10 cellular contexts compared by ENCODE assay signal in genomic region chr5:138724470-138725146, GRCh38. TPM values are rescaled to one million over a fixed set of nuclear protein-coding genes. Genes with fewer than 3 reads are reported as not detected.
A peak's percentile ranks its signal among the peaks of the same experiment; 100 is the strongest.
DNase-seq lines count a peak whose midpoint lies in the region; ATAC-seq and TF ChIP-seq lines count a peak whose summit lies in the region.
"Had no signal": no experiment of that assay in that cellular context is flagged by ENCODE, and none has a peak within 500 bp of the region (broad histone marks: within the 10 kb centered on the region; RNA-seq: fewer than 3 reads in every experiment).

No MANE protein-coding gene starts in this region.

- H3K4me1 Mint-ChIP-seq in activated CD8-positive, alpha-beta T cell treated with anti-CD3 and anti-CD28 coated beads for 36 hours (ENCODE audit: low read depth) = peaks cover 19% of the 10 kb centered on the region

- no peak for ATAC-seq in IMR-90 (ENCODE audit: low read depth)
- ATAC-seq in right cardiac atrium = peak; percentile 52 to 62
- no peak for ATAC-seq in HG02852 (IDR thresholded peaks at IDR 0.05; ENCODE audit: unreplicated experiment)
- ATAC-seq in activated CD8-positive, alpha-beta T cell treated with anti-CD3 and anti-CD28 coated beads for 36 hours = no peak
- no peak for ATAC-seq in HG03135 (IDR thresholded peaks at IDR 0.05; ENCODE audit: unreplicated experiment)

- H3K4ac ChIP-seq in IMR-90 (ENCODE audit: low read depth, low read length) = no peak overlapping the region

- H2BK120ac ChIP-seq in IMR-90 (ENCODE audit: low read depth, low read length) = no peak overlapping the region

- H3K14ac ChIP-seq in IMR-90 (replicated peaks; ENCODE audit: low read depth, low read length) = no peak overlapping the region

- no peak overlapping the region for H3K9ac ChIP-seq in IMR-90 (ENCODE audit: low read depth, low read length)
- no peak overlapping the region for H3K9ac ChIP-seq in stomach smooth muscle (ENCODE audit: low read length in 2 of 2)

- no peak overlapping the region for H2BK20ac ChIP-seq in IMR-90 (ENCODE audit: low read depth, low read length)

- no peaks in the 10 kb centered on the region for H3K4me1 ChIP-seq in IMR-90 (ENCODE audit: control insufficient read depth, insufficient read depth, low read length)
- H3K4me1 ChIP-seq in right cardiac atrium (ENCODE audit: control insufficient read depth, insufficient read depth, low read length) = peaks cover 6% of the 10 kb centered on the region
- peaks cover 23% of the 10 kb centered on the region for H3K4me1 ChIP-seq in stomach smooth muscle (ENCODE audit: control insufficient read depth, insufficient read depth, low read length)

- H3K27ac Mint-ChIP-seq in activated CD8-positive, alpha-beta T cell treated with anti-CD3 and anti-CD28 coated beads for 36 hours = no peak overlapping the region
- H3K27ac Mint-ChIP-seq: naive B cell had no signal

- in situ Hi-C loops in IMR-90 (cut with MboI; ENCODE audit: low sequenced_read_pairs) (no loop called here), ACHN (cut with HindIII; ENCODE audit: low pct_ligation_motif_present, low pct_unique_long_range_greater_than_20kb, low sequenced_read_pairs) (no loop called here)

- H3K79me1 ChIP-seq in IMR-90 (ENCODE audit: low read depth in 1 of 2, low read length in 2 of 2) = no peaks in the 10 kb centered on the region

- H3K23ac ChIP-seq in IMR-90 (ENCODE audit: low read depth, low read length) = no peak overlapping the region

- no peaks in the 10 kb centered on the region for H4K20me1 ChIP-seq in IMR-90 (ENCODE audit: insufficient read depth, low read length)

- no CpG with 5 or more reads among the region's 5 CpGs for WGBS in IMR-90 (ENCODE audit: extremely low coverage in 2 of 2, insufficient read length in 1 of 2), 2 experiments
- 74% methylated on average over 5 of the region's 5 CpGs for WGBS in right cardiac atrium

- intact Hi-C loops in IMR-90 (cut with micrococcal nuclease) (no loop called here), right cardiac atrium (cut with DNase I) (no loop called here)
- intact Hi-C loops in activated CD8-positive, alpha-beta T cell treated with anti-CD3 and anti-CD28 coated beads for 36 hours (cut with micrococcal nuclease) = no loop called here

- no peaks in the 10 kb centered on the region for H3K9me1 ChIP-seq in IMR-90 (ENCODE audit: insufficient read depth, low read length)

- TF ChIP-seq RAD21 in IMR-90 (IDR thresholded peaks at IDR 0.05; ENCODE audit: low read length) = no peak

- H3K27me3 Mint-ChIP-seq in activated CD8-positive, alpha-beta T cell treated with anti-CD3 and anti-CD28 coated beads for 36 hours = peaks cover 41% of the 10 kb centered on the region

- no peak overlapping the region for H3K4me3 Mint-ChIP-seq in activated CD8-positive, alpha-beta T cell treated with anti-CD3 and anti-CD28 coated beads for 36 hours
- H3K4me3 Mint-ChIP-seq: naive B cell had no signal

- TF ChIP-seq CTCF in IMR-90 (conservative IDR thresholded peaks at IDR 0.05; ENCODE audit: low read depth, low read length) (no peak), VCaP (conservative IDR thresholded peaks at IDR 0.05) (no peak)
- TF ChIP-seq CTCF in activated CD8-positive, alpha-beta T cell treated with anti-CD3 and anti-CD28 coated beads for 36 hours (IDR thresholded peaks at IDR 0.05) = no peak

- H3K18ac ChIP-seq in IMR-90 (ENCODE audit: low read depth, low read length) = no peak overlapping the region

- peaks cover 10% of the 10 kb centered on the region for H3K27me3 ChIP-seq in IMR-90 (ENCODE audit: control insufficient read depth, insufficient read depth, low read length)
- no peaks in the 10 kb centered on the region for H3K27me3 ChIP-seq in right cardiac atrium (ENCODE audit: control insufficient read depth, insufficient read depth)
- H3K27me3 ChIP-seq in stomach smooth muscle (ENCODE audit: control insufficient read depth in 1 of 2, insufficient read depth in 2 of 2, low read length in 2 of 2) = no peaks in the 10 kb centered on the region

- POLR2A ChIA-PET in IMR-90 (lab: Charles Lee; ENCODE audit: unreplicated experiment) = interaction anchor here (0.8 kb wide), 1 partner anchor 11 kb away, joined by 3 read pairs; no protein-coding TSS in a partner anchor
- POLR2A ChIA-PET in activated CD8-positive, alpha-beta T cell treated with anti-CD3 and anti-CD28 coated beads for 36 hours (lab: Charles Lee) = interaction anchor here (1.3 kb wide), 1 partner anchor 10 kb away, joined by 4 read pairs; no protein-coding TSS in a partner anchor

- DNase-seq in IMR-90 (no peak), right cardiac atrium (peak in 2 of 3 donors; percentile 58 to 67), ACHN (no peak)
- no peak for DNase-seq in activated CD8-positive, alpha-beta T cell treated with anti-CD3 and anti-CD28 coated beads for 36 hours
- DNase-seq: activated CD4-positive, alpha-beta T cell treated with anti-CD3 and anti-CD28 coated beads for 48 hours had no signal

- H4K5ac ChIP-seq in IMR-90 (ENCODE audit: low read depth, low read length) = no peak overlapping the region

- no peak for TF ChIP-seq POLR2A in IMR-90 (IDR thresholded peaks at IDR 0.05; ENCODE audit: low read depth, low read length)

- H3K4me3 ChIP-seq in IMR-90 (ENCODE audit: insufficient read depth, low read depth, low read length) (no peak overlapping the region), right cardiac atrium (ENCODE audit: low read length) (no peak overlapping the region), stomach smooth muscle (ENCODE audit: low read length in 2 of 2) (peak overlapping the region in 1 of 2 donors; percentile 49)

- no peak overlapping the region for H2AK9ac ChIP-seq in IMR-90 (replicated peaks; ENCODE audit: low read depth, low read length, poor library complexity)

- H3K36me3 Mint-ChIP-seq in activated CD8-positive, alpha-beta T cell treated with anti-CD3 and anti-CD28 coated beads for 36 hours (ENCODE audit: low read depth) = no peaks in the 10 kb centered on the region
- H3K36me3 Mint-ChIP-seq: naive B cell had no signal

- CTCF ChIA-PET in IMR-90 (lab: Yijun Ruan, JAX) = interaction anchor here (0.9 kb wide), 1 partner anchor 22 kb away, joined by 4 read pairs; no protein-coding TSS in a partner anchor
- CTCF ChIA-PET in activated CD8-positive, alpha-beta T cell treated with anti-CD3 and anti-CD28 coated beads for 36 hours (lab: Charles Lee) = interaction anchor here (1.0 to 1.4 kb wide), 2 partner anchors 26 to 65 kb away, joined by 3 to 4 read pairs; no protein-coding TSS in a partner anchor

- H3K36me3 ChIP-seq in IMR-90 (ENCODE audit: control insufficient read depth, insufficient read depth, low read length) (no peaks in the 10 kb centered on the region), stomach smooth muscle (ENCODE audit: control insufficient read depth in 2 of 2, insufficient read depth in 2 of 2, low read length in 2 of 2) (no peaks in the 10 kb centered on the region)

- H4K8ac ChIP-seq in IMR-90 (ENCODE audit: low read depth in 2 of 2, low read length in 2 of 2) = no peak overlapping the region

- H3K27ac ChIP-seq in IMR-90 (ENCODE audit: insufficient read depth, low read length) (no peak overlapping the region), VCaP (peak overlapping the region; percentile 93), right cardiac atrium (ENCODE audit: low read length) (no peak overlapping the region), stomach smooth muscle (ENCODE audit: low read length) (peak overlapping the region; percentile 95)

- no peak overlapping the region for H2BK15ac ChIP-seq in IMR-90 (ENCODE audit: low read depth, low read length)

- no peak overlapping the region for H4K91ac ChIP-seq in IMR-90 (ENCODE audit: insufficient read depth, low read depth, low read length)

- H2BK5ac ChIP-seq in IMR-90 (ENCODE audit: low read depth, low read length, poor library complexity, severe bottlenecking) = no peak overlapping the region

- dilution Hi-C loops in IMR-90 (cut with HindIII; ENCODE audit: low sequenced_read_pairs, unreplicated experiment) = no loop called here

- peaks cover 3% of the 10 kb centered on the region; the same call in 1 of the 2 replicates for H3K9me3 ChIP-seq in IMR-90 (ENCODE audit: control insufficient read depth, insufficient read depth, low read length)
- H3K9me3 ChIP-seq in right cardiac atrium (ENCODE audit: control insufficient read depth, low read length) = no peaks in the 10 kb centered on the region
- H3K9me3 ChIP-seq in stomach smooth muscle (ENCODE audit: control insufficient read depth in 2 of 2, low read length in 2 of 2) = no peaks in the 10 kb centered on the region

- no peak overlapping the region for H3K56ac ChIP-seq in IMR-90 (ENCODE audit: extremely low read depth, insufficient read depth, low read length)

- no peak overlapping the region for H3K4me2 ChIP-seq in IMR-90 (ENCODE audit: low read depth, low read length)

- BruUV-seq in IMR-90 (replicated peaks; lab: Mats Ljungman, UMichigan) = no TSS peak

- H2AFZ ChIP-seq in IMR-90 (replicated peaks; ENCODE audit: low read length, poor library complexity) = peak overlapping the region; percentile 52

- H3K9me3 Mint-ChIP-seq in activated CD8-positive, alpha-beta T cell treated with anti-CD3 and anti-CD28 coated beads for 36 hours = no peaks in the 10 kb centered on the region

- H2AK5ac ChIP-seq in IMR-90 (ENCODE audit: low read depth, low read length) = no peak overlapping the region

TF ChIP-seq in IMR-90, 13 proteins besides CTCF, POLR2A, EP300 and RAD21:
- TF ChIP-seq MAFK (IDR thresholded peaks at IDR 0.05; ENCODE audit: low read depth, low read length) (no peak), CEBPB (IDR thresholded peaks at IDR 0.05; ENCODE audit: low read depth, low read length) (peak; percentile 56)

RNA-seq across cellular contexts. Expression of gene CTNNA1, which starts 28.6 kb away (rescaled TPM):
- 395 and 471 TPM in 2 replicates for total RNA-seq in IMR-90 (2012; rRNA removed)
- 192 and 220 TPM in 2 replicates for polyA plus RNA-seq in IMR-90 (2012; rRNA removed)
- 116 and 120 TPM in 2 replicates for polyA plus RNA-seq in IMR-90 (2012; cell fraction: cytosol; rRNA removed)
- 108 and 158 TPM in 2 replicates for polyA plus RNA-seq in IMR-90 (2012; cell fraction: nucleus; rRNA removed; ENCODE audit: low replicate concordance)
- total RNA-seq in right cardiac atrium = 100 to 1,000 TPM; 264 to 360 (median 290) TPM
- 163 TPM for polyA plus RNA-seq in right cardiac atrium
- 10 to 100 TPM; 77.3 to 85.6 TPM for total RNA-seq in activated CD8-positive, alpha-beta T cell treated with anti-CD3 and anti-CD28 coated beads for 36 hours

Comparison
In these comparisons a context has a peak if more than half of its experiments do, and no peak if none do; other contexts are left out.
1. ATAC-seq: peak in right cardiac atrium (2 of 2); none in IMR-90 (single experiment), HG02852 (single experiment), activated CD8-positive, alpha-beta T cell treated with anti-CD3 and anti-CD28 coated beads for 36 hours (single experiment) and HG03135 (single experiment).
2. DNase-seq: peak in right cardiac atrium (2 of 3); none in IMR-90 (single experiment), activated CD8-positive, alpha-beta T cell treated with anti-CD3 and anti-CD28 coated beads for 36 hours (single experiment) and ACHN (single experiment).
3. H3K27ac ChIP-seq: peak in VCaP (single experiment) and stomach smooth muscle (single experiment); none in IMR-90 (single experiment) and right cardiac atrium (single experiment).